ENCODE assay signal across 26 cellular contexts in the genomic region with DNA sequence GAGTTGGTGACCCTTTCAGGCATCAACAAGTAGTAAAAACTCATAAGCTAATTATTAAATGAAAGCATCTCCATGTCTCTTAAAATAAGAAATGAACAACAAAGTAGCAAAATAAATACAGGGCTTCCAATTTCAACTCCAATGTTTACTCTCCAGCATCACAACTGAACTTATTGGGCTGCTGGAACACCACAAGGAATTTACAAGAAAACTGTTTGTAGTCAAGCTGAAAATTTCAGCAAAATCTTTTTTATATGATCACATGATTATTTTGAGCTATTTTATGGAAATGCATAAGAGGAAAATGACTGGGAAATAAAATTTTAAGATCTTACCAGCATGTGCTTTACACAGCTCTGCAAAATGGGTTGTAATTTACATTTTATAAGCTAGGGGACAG. TPM values are rescaled to one million over a fixed set of nuclear protein-coding genes. Genes with fewer than 3 reads are reported as not detected.
DNase-seq lines count a peak whose midpoint lies in the region; ATAC-seq, FAIRE-seq and TF ChIP-seq lines count a peak whose summit lies in the region.
"Had no signal": no experiment of that assay in that cellular context is flagged by ENCODE, and none has a peak within 500 bp of the region (broad histone marks: within the 10 kb centered on the region; RNA-seq: fewer than 3 reads in every experiment).

No MANE protein-coding gene starts in this region.

- no peaks in the 10 kb centered on the region for H3K9me3 Mint-ChIP-seq in mesothelial cell of epicardium
- H3K9me3 Mint-ChIP-seq: CD14-positive monocyte; CD4-positive, alpha-beta T cell had no signal

- no peak overlapping the region for H2AFZ ChIP-seq in PC-3 (ENCODE audit: low read length)
- H2AFZ ChIP-seq: GM23248 had no signal

- no peak overlapping the region for H3K4me3 Mint-ChIP-seq in mesothelial cell of epicardium
- H3K4me3 Mint-ChIP-seq: B cell; CD14-positive monocyte; CD4-positive, alpha-beta T cell; CD8-positive, alpha-beta memory T cell had no signal

- H3K36me3 Mint-ChIP-seq in mesothelial cell of epicardium = no peaks in the 10 kb centered on the region
- H3K36me3 Mint-ChIP-seq: CD14-positive monocyte; CD8-positive, alpha-beta memory T cell had no signal

- H3K4me3 ChIP-seq in PC-3 (ENCODE audit: low read length) = no peak overlapping the region
- H3K4me3 ChIP-seq: BLaER1, GM12878, GM23248 had no signal

- H3K27ac ChIP-seq in C4-2B = no peak overlapping the region
- no peak overlapping the region for H3K27ac ChIP-seq in PC-3 (ENCODE audit: low read length)
- H3K27ac ChIP-seq: 22Rv1, BLaER1, GM23248 had no signal

- H3K4me2 ChIP-seq in PC-3 (ENCODE audit: low read length) = no peak overlapping the region
- H3K4me2 ChIP-seq: BLaER1 had no signal

- no peaks in the 10 kb centered on the region for H3K9me2 ChIP-seq in PC-3 (replicated peaks; ENCODE audit: low read length)

- H3K9ac ChIP-seq in PC-3 (ENCODE audit: low read length) = no peak overlapping the region
- H3K9ac ChIP-seq: BLaER1, GM23248 had no signal

- no peaks in the 10 kb centered on the region for H3K27me3 Mint-ChIP-seq in mesothelial cell of epicardium (ENCODE audit: low read depth)
- H3K27me3 Mint-ChIP-seq: B cell; CD4-positive, alpha-beta T cell; CD8-positive, alpha-beta memory T cell had no signal

- CTCF ChIA-PET in PC-3 (lab: Charles Lee) = interaction anchor here (0.6 to 0.7 kb wide), 2 partner anchors 17 to 88 kb away, joined by 3 to 4 read pairs; no protein-coding TSS in a partner anchor

- peak overlapping the region; percentile 16 for H3K27ac Mint-ChIP-seq in mesothelial cell of epicardium
- H3K27ac Mint-ChIP-seq: B cell; CD14-positive monocyte; CD4-positive, alpha-beta T cell; CD8-positive, alpha-beta memory T cell had no signal

- H3K4me1 Mint-ChIP-seq in mesothelial cell of epicardium = peaks cover 25% of the 10 kb centered on the region
- H3K4me1 Mint-ChIP-seq: CD8-positive, alpha-beta memory T cell had no signal

- H3K27me3 ChIP-seq in PC-3 (ENCODE audit: low read length) = no peaks in the 10 kb centered on the region
- H3K27me3 ChIP-seq: BLaER1 had no signal

- H3K36me3 ChIP-seq in PC-3 (ENCODE audit: low read depth, low read length) = no peaks in the 10 kb centered on the region
- H3K36me3 ChIP-seq: BLaER1 had no signal

- no peaks in the 10 kb centered on the region for H3K9me3 ChIP-seq in PC-3 (ENCODE audit: low read length)
- H3K9me3 ChIP-seq: BLaER1 had no signal

- TF ChIP-seq CTCF in C4-2B (conservative IDR thresholded peaks at IDR 0.05) = peak; percentile 33
- TF ChIP-seq CTCF in PC-3 (conservative IDR thresholded peaks at IDR 0.05; ENCODE audit: low read depth, low read length) = no peak
- no peak for TF ChIP-seq CTCF in mesothelial cell of epicardium (IDR thresholded peaks at IDR 0.05; ENCODE audit: unreplicated experiment)

- no peak for DNase-seq in PC-3
- DNase-seq in mesothelial cell of epicardium (ENCODE audit: low spot score in 2 of 2, unreplicated experiment in 2 of 2) = no peak
- DNase-seq in activated effector memory CD4-positive, alpha-beta T cell treated with anti-CD3 and anti-CD28 coated beads, Interleukin-2, amount 50 U/mL, for 16 hours = no peak
- DNase-seq in NCI-H69 (lab: John Stamatoyannopoulos, UW) = no peak
- DNase-seq in RKO (ENCODE audit: low spot score) = no peak
- DNase-seq in OCI-M1 (lab: John Stamatoyannopoulos, UW) = no peak
- DNase-seq: CD4-positive, alpha-beta T cell; CD8-positive, alpha-beta memory T cell; DMS 273 treated with DMSO at 0.1 percent for 48 hours; DMS79; EL; GDM1; GM23248; H7; HCEC 1CT had no signal

- H3F3A ChIP-seq in PC-3 (ENCODE audit: low read length, unreplicated experiment) = no peaks in the 10 kb centered on the region

- intact Hi-C loops in PC-3 (cut with micrococcal nuclease) = loop anchor here (5.0 kb wide), 1 partner anchor 56 kb away; no protein-coding TSS in a partner anchor

- POLR2A ChIA-PET in PC-3 (lab: Charles Lee; ENCODE audit: unreplicated experiment) = interaction anchor here (0.6 kb wide), 1 partner anchor 1235 kb away, joined by 6 read pairs; no protein-coding TSS in a partner anchor

- FAIRE-seq in endometrium (lab: Jason Lieb, UNC) = peak; percentile 21
- FAIRE-seq: A204.1, D721Med, GM12878, GM19239, H1 had no signal

- H4K20me1 ChIP-seq in PC-3 (ENCODE audit: low read length) = no peaks in the 10 kb centered on the region
- H4K20me1 ChIP-seq: BLaER1 had no signal

- BruUV-seq in PC-3 (replicated peaks; lab: Mats Ljungman, UMichigan) = no TSS peak

- no peaks in the 10 kb centered on the region for H3K4me1 ChIP-seq in PC-3 (ENCODE audit: insufficient read depth, low read length)
- H3K4me1 ChIP-seq: BLaER1 had no signal

- no peaks in the 10 kb centered on the region for H3K79me2 ChIP-seq in PC-3 (ENCODE audit: low read length)

- ATAC-seq in PC-3 = peak; percentile 53
- ATAC-seq: GM12878 had no signal

RNA-seq across cellular contexts. Expression of a gene that starts 28.1 kb away (rescaled TPM):
- total RNA-seq in PC-3 (2014; rRNA removed) (3.6 and 4.3 TPM in 2 replicates), mesothelial cell of epicardium (98.5 to 110 TPM (median 109 TPM) in 3 replicates)
- total RNA-seq: CD8-positive, alpha-beta memory T cell had no signal

Comparison
In these comparisons a context has a peak if more than half of its experiments do, and no peak if none do; other contexts are left out.
1. RNA of a gene that starts 28.1 kb away (total RNA-seq): 98.5 to 110 TPM in mesothelial cell of epicardium; 3.6 to 4.3 TPM in PC-3; every median in the first group is over 10 times any median in the second.